8 cellular contexts compared by ENCODE assay signal in the genomic region with DNA sequence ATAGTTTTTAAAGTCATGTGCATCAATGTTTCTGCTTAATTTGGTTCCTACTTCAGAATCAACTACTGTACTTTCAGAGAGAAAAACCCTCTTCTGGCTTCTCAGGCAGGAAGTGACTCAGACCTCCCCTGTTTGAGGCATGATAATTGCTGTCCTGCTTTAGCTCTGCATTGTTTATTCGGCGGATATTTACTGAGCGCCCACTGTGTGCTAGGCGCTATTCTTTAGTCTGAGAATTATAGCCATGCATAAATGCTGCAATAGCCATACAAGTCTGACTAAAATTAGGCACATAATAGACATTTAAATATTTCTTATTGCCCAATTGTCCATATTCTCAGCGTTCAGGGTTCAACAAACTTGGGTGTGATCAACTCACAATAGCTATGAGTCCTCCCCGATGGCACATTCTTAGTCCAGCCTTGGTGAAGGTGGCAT. TPM values are rescaled to one million over a fixed set of nuclear protein-coding genes. Genes with fewer than 3 reads are reported as not detected.
DNase-seq lines count a peak whose midpoint lies in the region; ATAC-seq lines count a peak whose summit lies in the region.

No MANE protein-coding gene starts in this region.

- H3K36me3 Mint-ChIP-seq in immature natural killer cell, result peaks cover 0 to under 1% (median 0%) of the 10 kb centered on the region in 3 donors

- no peak overlapping the region for H3K4me3 ChIP-seq in urinary bladder (ENCODE audit: low read depth, low read length)

- ATAC-seq in HG03521 (IDR thresholded peaks at IDR 0.05; ENCODE audit: unreplicated experiment) (no peak), GM21825 (IDR thresholded peaks at IDR 0.05; ENCODE audit: unreplicated experiment) (no peak)

- H3K27ac ChIP-seq in urinary bladder (ENCODE audit: low read depth), result peak overlapping the region; percentile 67

- WGBS in urinary bladder, result 63% methylated on average over 6 of the region's 6 CpGs

- peaks cover 0 to 1% (median under 1%) of the 10 kb centered on the region in 3 donors for H3K27me3 Mint-ChIP-seq in immature natural killer cell (ENCODE audit: low read depth in 3 of 3)

- H3K9me3 Mint-ChIP-seq in immature natural killer cell, result no peaks in the 10 kb centered on the region

- no peaks in the 10 kb centered on the region for H3K4me1 ChIP-seq in urinary bladder (ENCODE audit: insufficient read depth)

- H3K36me3 ChIP-seq in urinary bladder (ENCODE audit: insufficient read depth), result no peaks in the 10 kb centered on the region

- H3K4me1 Mint-ChIP-seq in immature natural killer cell, result peaks cover 54 to 61% of the 10 kb centered on the region in 2 donors

- DNase-seq in activated T-cell treated with anti-CD3 and anti-CD28 coated beads for 24 hours (ENCODE audit: low read depth), result peak; percentile 36
- DNase-seq in activated T-cell treated with anti-CD3 and anti-CD28 coated beads, Interleukin-2, amount 50 U/mL, for 1 hour, result no peak
- DNase-seq in NOMO-1 (lab: John Stamatoyannopoulos, UW; ENCODE audit: unreplicated experiment in 2 of 2), result peak; percentile 42 to 92
- peak; percentile 22 for DNase-seq in activated effector memory CD4-positive, alpha-beta T cell treated with Interleukin-2 at 50 U/mL for 16 hours
- DNase-seq in immature natural killer cell, result peak; percentile 34 to 52 (median 39)

- H3K27ac Mint-ChIP-seq in immature natural killer cell, result peak overlapping the region; percentile 59 to 90 (median 86)

- H3K4me3 Mint-ChIP-seq in immature natural killer cell, result peak overlapping the region; percentile 59 to 78 (median 65)

RNA-seq across cellular contexts. Expression of a gene that starts 6.1 kb away (rescaled TPM):
- polyA plus RNA-seq in immature natural killer cell (10 to 100 TPM in 2 of 3 donors, 1 to 10 TPM in 1; 6.5 to 13.3 (median 12.9) TPM), urinary bladder (17.9 TPM)
- total RNA-seq in urinary bladder, result 21.6 TPM

RNA-seq across cellular contexts. Expression of a gene that starts 6.4 kb away (rescaled TPM):
- polyA plus RNA-seq in immature natural killer cell (10 to 100 TPM in 1 of 3 donors, 1 to 10 TPM in 2; 3.2 to 26.4 (median 7.4) TPM), urinary bladder (4.6 TPM)
- 1.1 TPM for total RNA-seq in urinary bladder
